Comparison of ENCODE assay signal across 10 cellular contexts in genomic region chr1:83641206-83641658, GRCh38.
A peak's percentile ranks its signal among the peaks of the same experiment; 100 is the strongest.
DNase-seq lines count a peak whose midpoint lies in the region; ATAC-seq and TF ChIP-seq lines count a peak whose summit lies in the region.
"Had no signal": no experiment of that assay in that cellular context is flagged by ENCODE, and none has a peak within 500 bp of the region (broad histone marks: within the 10 kb centered on the region; RNA-seq: fewer than 3 reads in every experiment).

No MANE protein-coding gene starts in this region.

- H3K36me3 ChIP-seq in testis (ENCODE audit: low read depth, missing control alignments), result no peaks in the 10 kb centered on the region
- no peaks in the 10 kb centered on the region for H3K36me3 ChIP-seq in CD8-positive, alpha-beta T cell (ENCODE audit: insufficient read depth, low read length)

- H3K4me1 Mint-ChIP-seq in MCF 10A (ENCODE audit: insufficient read depth, unreplicated experiment) (peaks cover 5% of the 10 kb centered on the region), endothelial cell (ENCODE audit: unreplicated experiment) (no peaks in the 10 kb centered on the region)
- peaks cover 2% of the 10 kb centered on the region for H3K4me1 Mint-ChIP-seq in CD8-positive, alpha-beta T cell (ENCODE audit: low read depth)

- H3K4me3 Mint-ChIP-seq in MCF 10A (ENCODE audit: unreplicated experiment), result no peak overlapping the region
- no peak overlapping the region for H3K4me3 Mint-ChIP-seq in CD8-positive, alpha-beta T cell
- H3K4me3 Mint-ChIP-seq in endothelial cell (ENCODE audit: unreplicated experiment), result no peak overlapping the region

- 23 to 39% methylated on average over 5 of the region's 5 CpGs for WGBS in testis, 2 donors

- no peaks in the 10 kb centered on the region for H3K9me3 Mint-ChIP-seq in MCF 10A (ENCODE audit: unreplicated experiment)
- H3K9me3 Mint-ChIP-seq in CD8-positive, alpha-beta T cell, result no peaks in the 10 kb centered on the region
- no peaks in the 10 kb centered on the region for H3K9me3 Mint-ChIP-seq in endothelial cell (ENCODE audit: unreplicated experiment)

- BruUV-seq in MCF 10A (replicated peaks; lab: Mats Ljungman, UMichigan), result no TSS peak

- H3K36me3 Mint-ChIP-seq in MCF 10A (ENCODE audit: insufficient read depth, unreplicated experiment) (no peaks in the 10 kb centered on the region), endothelial cell (ENCODE audit: low read depth, unreplicated experiment) (no peaks in the 10 kb centered on the region)
- no peaks in the 10 kb centered on the region for H3K36me3 Mint-ChIP-seq in CD8-positive, alpha-beta T cell

- DNase-seq in NCI-H146 (lab: John Stamatoyannopoulos, UW), result peak; percentile 7
- no peak for DNase-seq in NCI-H146 treated with DMSO at 0.1 percent for 48 hours (lab: John Stamatoyannopoulos, UW; ENCODE audit: unreplicated experiment)
- peak; percentile 24 for DNase-seq in MCF 10A (ENCODE audit: unreplicated experiment)
- DNase-seq in kidney glomerular epithelial cell (lab: John Stamatoyannopoulos, UW), result peak; percentile 31
- peak; percentile 14 for DNase-seq in testis
- DNase-seq in CD8-positive, alpha-beta T cell, result no peak
- DNase-seq in endothelial cell (ENCODE audit: low spot score), result no peak
- DNase-seq in cerebellar nuclear complex (lab: John Stamatoyannopoulos, UW), result no peak
- DNase-seq: NCI-H82 had no signal

- H3K4me1 ChIP-seq in testis, result peaks cover 11% of the 10 kb centered on the region
- no peaks in the 10 kb centered on the region for H3K4me1 ChIP-seq in CD8-positive, alpha-beta T cell (ENCODE audit: insufficient read depth, low read length)

- intact Hi-C loops in MCF 10A (cut with micrococcal nuclease) (loop anchor here (10.0 kb wide), 1 partner anchor 86 kb away; no protein-coding TSS in a partner anchor), testis (cut with DNase I; ENCODE audit: low total_unique reads) (no loop called here)
- intact Hi-C loops in CD8-positive, alpha-beta T cell (cut with DNase I, micrococcal nuclease), result no loop called here

- H3K27ac Mint-ChIP-seq in MCF 10A (ENCODE audit: low read depth, unreplicated experiment), result no peak overlapping the region
- H3K27ac Mint-ChIP-seq in CD8-positive, alpha-beta T cell, result no peak overlapping the region
- H3K27ac Mint-ChIP-seq in endothelial cell (ENCODE audit: unreplicated experiment), result no peak overlapping the region

- H3K4me3 ChIP-seq in testis, result no peak overlapping the region
- H3K4me3 ChIP-seq in CD8-positive, alpha-beta T cell (ENCODE audit: low read depth, low read length), result no peak overlapping the region
- H3K4me3 ChIP-seq: lung had no signal

- POLR2A ChIA-PET in MCF 10A (lab: Yijun Ruan, JAX), result no interaction called here
- POLR2A ChIA-PET in CD8-positive, alpha-beta T cell (lab: Charles Lee), result interaction anchor here (0.6 kb wide), 1 partner anchor 1075 kb away, joined by 3 read pairs; no protein-coding TSS in a partner anchor

- CTCF ChIA-PET in MCF 10A (lab: Yijun Ruan, JAX), result no interaction called here
- CTCF ChIA-PET in CD8-positive, alpha-beta T cell (lab: Charles Lee), result interaction anchor here (1.3 kb wide), 1 partner anchor 15 kb away, joined by 4 read pairs; no protein-coding TSS in a partner anchor

- no peak for TF ChIP-seq POLR2A in testis (IDR thresholded peaks at IDR 0.05)

- peak overlapping the region in 1 of 2 donors; percentile 78 for H3K27ac ChIP-seq in testis
- H3K27ac ChIP-seq in CD8-positive, alpha-beta T cell (ENCODE audit: low read depth, low read length), result no peak overlapping the region

- no peak for ATAC-seq in CD8-positive, alpha-beta T cell

- TF ChIP-seq CTCF in MCF 10A (IDR thresholded peaks at IDR 0.05; ENCODE audit: unreplicated experiment) (no peak), testis (IDR thresholded peaks at IDR 0.05) (no peak), endothelial cell (IDR thresholded peaks at IDR 0.05; ENCODE audit: unreplicated experiment) (no peak)
- TF ChIP-seq CTCF in CD8-positive, alpha-beta T cell (IDR thresholded peaks at IDR 0.05), result no peak

- H3K27me3 Mint-ChIP-seq in MCF 10A (ENCODE audit: insufficient read depth, unreplicated experiment) (no peaks in the 10 kb centered on the region), endothelial cell (ENCODE audit: unreplicated experiment) (no peaks in the 10 kb centered on the region)
- H3K27me3 Mint-ChIP-seq in CD8-positive, alpha-beta T cell (ENCODE audit: low read depth), result no peaks in the 10 kb centered on the region

- H3K27me3 ChIP-seq in testis, result no peaks in the 10 kb centered on the region
- H3K27me3 ChIP-seq in CD8-positive, alpha-beta T cell (ENCODE audit: insufficient read depth, low read length), result no peaks in the 10 kb centered on the region

- no peaks in the 10 kb centered on the region for H3K9me3 ChIP-seq in testis
- H3K9me3 ChIP-seq in CD8-positive, alpha-beta T cell (ENCODE audit: low read length), result no peaks in the 10 kb centered on the region

Comparison
In these comparisons a context has a peak if more than half of its experiments do, and no peak if none do; other contexts are left out.
1. DNase-seq: peak in NCI-H146 (single experiment), MCF 10A (single experiment), kidney glomerular epithelial cell (single experiment) and testis (single experiment); none in NCI-H146 treated with DMSO at 0.1 percent for 48 hours (single experiment), CD8-positive, alpha-beta T cell (0 of 7), endothelial cell (single experiment) and cerebellar nuclear complex (0 of 2).